In the genomic region with DNA sequence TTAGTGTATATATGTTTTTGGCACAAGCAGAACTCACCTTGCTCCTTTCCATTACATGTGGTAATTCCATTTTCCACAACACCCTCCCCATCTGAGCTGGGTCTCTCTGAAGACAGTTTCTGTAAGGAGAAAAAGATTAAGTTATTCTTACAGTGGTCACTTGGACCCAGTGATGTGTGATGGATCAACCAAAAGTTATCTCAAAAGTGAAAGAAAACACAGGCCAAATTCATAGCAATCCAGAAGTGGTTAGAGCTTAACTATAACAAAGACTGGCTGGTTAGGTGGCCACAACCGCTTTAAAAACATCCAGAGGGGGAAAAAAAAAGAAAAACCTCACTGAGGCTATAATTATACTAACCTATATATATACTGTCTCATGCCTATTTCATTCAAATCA, we compare ENCODE assay signal across 15 cellular contexts.
DNase-seq lines count a peak whose midpoint lies in the region; ATAC-seq and TF ChIP-seq lines count a peak whose summit lies in the region.
"Had no signal": no experiment of that assay in that cellular context is flagged by ENCODE, and none has a peak within 500 bp of the region (broad histone marks: within the 10 kb centered on the region; RNA-seq: fewer than 3 reads in every experiment).

No MANE protein-coding gene starts in this region.

- CTCF ChIA-PET in activated CD4-positive, alpha-beta T cell treated with anti-CD3 and anti-CD28 coated beads, Interleukin-2, amount 10 ng/mL, durations not matched to agents 7 days and 5 days (lab: Charles Lee): interaction anchor here (0.7 to 2.1 kb wide), 3 partner anchors 11 to 197 kb away, joined by 3 to 7 read pairs (median 3); no protein-coding TSS in a partner anchor

- in situ Hi-C loops in brain microvascular endothelial cell (cut with HindIII; ENCODE audit: low pct_ligation_motif_present, low sequenced_read_pairs): no loop called here

- no peak overlapping the region for H2BK120ac ChIP-seq in mesendoderm (ENCODE audit: low read depth, low read length)

- no peaks in the 10 kb centered on the region for H3K9me3 Mint-ChIP-seq in activated CD4-positive, alpha-beta T cell treated with anti-CD3 and anti-CD28 coated beads, Interleukin-2, amount 10 ng/mL, durations not matched to agents 7 days and 5 days

- no peaks in the 10 kb centered on the region for H3K79me1 ChIP-seq in mesendoderm (ENCODE audit: low read length)

- no peak overlapping the region for H2BK5ac ChIP-seq in mesendoderm (ENCODE audit: low read length)

- peaks cover 3% of the 10 kb centered on the region for H3K4me1 Mint-ChIP-seq in activated CD4-positive, alpha-beta T cell treated with anti-CD3 and anti-CD28 coated beads, Interleukin-2, amount 10 ng/mL, durations not matched to agents 7 days and 5 days

- peaks cover 3 to 51% of the 10 kb centered on the region in 2 donors for H3K4me1 ChIP-seq in muscle layer of duodenum (ENCODE audit: control insufficient read depth in 1 of 2, insufficient read depth in 2 of 2, low read length in 2 of 2)
- H3K4me1 ChIP-seq in stomach smooth muscle (ENCODE audit: control insufficient read depth, insufficient read depth, low read length): peaks cover 61% of the 10 kb centered on the region
- H3K4me1 ChIP-seq in mesendoderm (ENCODE audit: control insufficient read depth, low read depth, low read length): no peaks in the 10 kb centered on the region

- H3K4me3 ChIP-seq in brain microvascular endothelial cell (ENCODE audit: low read depth, low read length): no peak overlapping the region
- H3K4me3 ChIP-seq in muscle layer of duodenum (ENCODE audit: low read depth in 1 of 2, low read length in 2 of 2): no peak overlapping the region
- H3K4me3 ChIP-seq in stomach smooth muscle (ENCODE audit: low read length in 2 of 2): no peak overlapping the region
- no peak overlapping the region for H3K4me3 ChIP-seq in mesendoderm (ENCODE audit: low read length)
- no peak overlapping the region for H3K4me3 ChIP-seq in foreskin fibroblast (ENCODE audit: low read depth in 1 of 2, low read length in 2 of 2)

- H3K4me2 ChIP-seq in mesendoderm (ENCODE audit: low read length): no peak overlapping the region

- H3K56ac ChIP-seq in mesendoderm (ENCODE audit: low read length): no peak overlapping the region

- H4K8ac ChIP-seq in mesendoderm (ENCODE audit: low read depth, low read length): no peak overlapping the region

- H2AK5ac ChIP-seq in mesendoderm (ENCODE audit: low read length): no peak overlapping the region

- TF ChIP-seq CTCF in brain microvascular endothelial cell (IDR thresholded peaks at IDR 0.05; ENCODE audit: low read depth, low read length, missing control alignments) (no peak), foreskin fibroblast (IDR thresholded peaks at IDR 0.05; ENCODE audit: low read depth, low read length) (no peak)

- H3K36me3 ChIP-seq in brain microvascular endothelial cell (replicated peaks): peaks cover 72% of the 10 kb centered on the region
- peaks cover 21 to 24% of the 10 kb centered on the region in 2 donors for H3K36me3 ChIP-seq in muscle layer of duodenum (ENCODE audit: control insufficient read depth in 1 of 2, insufficient read depth in 2 of 2, low read length in 2 of 2)
- H3K36me3 ChIP-seq in stomach smooth muscle (ENCODE audit: control insufficient read depth in 2 of 2, insufficient read depth in 2 of 2, low read length in 2 of 2): peaks cover 12 to 26% of the 10 kb centered on the region in 2 donors
- H3K36me3 ChIP-seq in mesendoderm (ENCODE audit: control insufficient read depth, insufficient read depth, low read length): peaks cover 8% of the 10 kb centered on the region

- peak overlapping the region; percentile 59 for H3K27ac ChIP-seq in brain microvascular endothelial cell
- H3K27ac ChIP-seq in muscle layer of duodenum (ENCODE audit: low read length): peak overlapping the region; percentile 33
- peak overlapping the region; percentile 76 for H3K27ac ChIP-seq in stomach smooth muscle (ENCODE audit: low read length)
- H3K27ac ChIP-seq in mesendoderm (ENCODE audit: low read depth, low read length): no peak overlapping the region
- H3K27ac ChIP-seq: C4-2B had no signal

- H3K18ac ChIP-seq in mesendoderm (ENCODE audit: low read length): no peak overlapping the region

- H3K27ac Mint-ChIP-seq in activated CD4-positive, alpha-beta T cell treated with anti-CD3 and anti-CD28 coated beads, Interleukin-2, amount 10 ng/mL, durations not matched to agents 7 days and 5 days: peak overlapping the region; percentile 9

- H4K5ac ChIP-seq in mesendoderm (ENCODE audit: low read length): no peak overlapping the region

- no peaks in the 10 kb centered on the region for H3K27me3 Mint-ChIP-seq in activated CD4-positive, alpha-beta T cell treated with anti-CD3 and anti-CD28 coated beads, Interleukin-2, amount 10 ng/mL, durations not matched to agents 7 days and 5 days

- no peak overlapping the region for H3K4me3 Mint-ChIP-seq in activated CD4-positive, alpha-beta T cell treated with anti-CD3 and anti-CD28 coated beads, Interleukin-2, amount 10 ng/mL, durations not matched to agents 7 days and 5 days

- DNase-seq in activated CD4-positive, alpha-beta T cell treated with anti-CD3 and anti-CD28 coated beads, Interleukin-2, amount 10 ng/mL, durations not matched to agents 7 days and 5 days: no peak
- no peak for DNase-seq in activated CD4-positive, alpha-beta T cell treated with anti-CD3 and anti-CD28 coated beads for 1 hour
- DNase-seq in brain microvascular endothelial cell: no peak
- DNase-seq in mesendoderm: no peak
- no peak for DNase-seq in foreskin fibroblast
- DNase-seq: GF-D8, GOT3, NCI-H1930, NCI-H2171, OCI-M1, RPMI8226 had no signal

- no peak overlapping the region for H3K4ac ChIP-seq in mesendoderm (ENCODE audit: low read depth, low read length)

- WGBS in mesendoderm (ENCODE audit: extremely low coverage, insufficient coverage, low lambda C conversion rate): no CpG with 5 or more reads among the region's 1 CpG

- H2BK15ac ChIP-seq in mesendoderm (replicated peaks; ENCODE audit: low read depth): no peak overlapping the region

- H3K9ac ChIP-seq in stomach smooth muscle (ENCODE audit: low read length in 2 of 2) (no peak overlapping the region), mesendoderm (ENCODE audit: low read length) (no peak overlapping the region)

- no peak overlapping the region for H3K23ac ChIP-seq in mesendoderm (ENCODE audit: low read length)

- H3K36me3 Mint-ChIP-seq in activated CD4-positive, alpha-beta T cell treated with anti-CD3 and anti-CD28 coated beads, Interleukin-2, amount 10 ng/mL, durations not matched to agents 7 days and 5 days (ENCODE audit: low read depth): peaks cover 2% of the 10 kb centered on the region

- H3K27me3 ChIP-seq in brain microvascular endothelial cell (replicated peaks) (no peaks in the 10 kb centered on the region), muscle layer of duodenum (ENCODE audit: low read depth, low read length) (no peaks in the 10 kb centered on the region), stomach smooth muscle (ENCODE audit: control insufficient read depth in 1 of 2, insufficient read depth in 2 of 2, low read length in 2 of 2) (no peaks in the 10 kb centered on the region), mesendoderm (ENCODE audit: insufficient read depth, low read length, poor library complexity) (no peaks in the 10 kb centered on the region)

- H3K79me2 ChIP-seq in mesendoderm (ENCODE audit: control insufficient read depth, insufficient read depth, low read length): no peaks in the 10 kb centered on the region

- H3K9me3 ChIP-seq in muscle layer of duodenum (ENCODE audit: control insufficient read depth in 1 of 2, low read length in 2 of 2): no peaks in the 10 kb centered on the region
- H3K9me3 ChIP-seq in stomach smooth muscle (ENCODE audit: control insufficient read depth in 2 of 2, low read length in 2 of 2): no peaks in the 10 kb centered on the region

- POLR2A ChIA-PET in activated CD4-positive, alpha-beta T cell treated with anti-CD3 and anti-CD28 coated beads, Interleukin-2, amount 10 ng/mL, durations not matched to agents 7 days and 5 days (lab: Charles Lee): no interaction called here

- ATAC-seq in HG03159 (IDR thresholded peaks at IDR 0.05; ENCODE audit: unreplicated experiment): no peak
